In the genomic region with DNA sequence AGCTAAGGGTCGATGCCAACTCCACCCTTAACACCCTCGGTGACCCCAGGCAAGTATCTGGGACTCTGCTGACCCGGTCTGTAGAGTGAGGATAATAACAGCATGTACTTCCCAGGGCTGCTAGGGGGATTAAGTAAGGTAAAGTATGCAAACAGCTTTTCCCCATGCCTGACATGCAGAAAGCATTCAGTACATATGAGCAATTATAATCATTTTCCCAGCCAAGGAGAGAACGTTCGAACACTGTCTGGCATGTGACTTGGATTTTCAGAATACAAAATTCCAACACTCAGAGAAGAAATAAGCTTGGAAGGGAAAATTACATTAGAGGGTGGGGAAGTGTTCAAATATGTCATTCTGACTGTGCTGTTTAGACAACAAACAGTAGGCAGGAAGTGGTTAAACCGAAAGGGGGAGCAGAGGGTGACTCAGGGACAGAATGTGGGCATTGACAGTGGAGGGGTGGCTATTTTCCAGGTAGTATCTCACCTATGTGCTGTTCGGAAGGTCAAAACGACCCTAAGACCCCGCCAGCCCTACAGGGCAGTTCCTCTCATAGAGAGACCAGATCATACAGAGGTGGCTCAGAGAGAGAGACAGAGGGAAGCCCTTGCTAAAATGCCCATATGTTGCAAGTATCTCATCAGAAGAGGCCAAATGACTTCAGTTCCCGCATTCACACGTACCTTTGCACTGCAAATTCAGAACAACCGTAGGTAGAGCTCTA, we compare ENCODE assay signal across 8 cellular contexts. TPM values are rescaled to one million over a fixed set of nuclear protein-coding genes. Genes with fewer than 3 reads are reported as not detected.
A peak's percentile ranks its signal among the peaks of the same experiment; 100 is the strongest.
DNase-seq lines count a peak whose midpoint lies in the region; ATAC-seq and TF ChIP-seq lines count a peak whose summit lies in the region.

No MANE protein-coding gene starts in this region.

- H3K4me3 Mint-ChIP-seq in T-cell (peak overlapping the region; percentile 25 to 61 (median 47)), brain (no peak overlapping the region), osteocyte (ENCODE audit: unreplicated experiment) (no peak overlapping the region)

- peak in 33 of 34 experiments; percentile 13 to 64 (median 38) for DNase-seq in T-cell
- no peak for DNase-seq in osteocyte (ENCODE audit: extremely low spot score, unreplicated experiment)
- DNase-seq in islet precursor cell = no peak
- DNase-seq in middle frontal gyrus (ENCODE audit: extremely low spot score, low spot score) = no peak

- H3K36me3 Mint-ChIP-seq in T-cell (peaks cover 18% of the 10 kb centered on the region), brain (peaks cover 14% of the 10 kb centered on the region), osteocyte (ENCODE audit: unreplicated experiment) (peaks cover 3% of the 10 kb centered on the region)

- POLR2A ChIA-PET in T-cell (lab: Charles Lee) = interaction anchor here (0.6 kb wide), 2 partner anchors 184 to 1776 kb away, joined by 3 read pairs; no protein-coding TSS in a partner anchor

- H3K9me3 Mint-ChIP-seq in T-cell = no peaks in the 10 kb centered on the region
- H3K9me3 Mint-ChIP-seq in brain = no peaks in the 10 kb centered on the region
- no peaks in the 10 kb centered on the region for H3K9me3 Mint-ChIP-seq in osteocyte (ENCODE audit: unreplicated experiment)

- CTCF ChIA-PET in T-cell (lab: Charles Lee) = interaction anchor here in 1 of 2 donors (0.5 to 1.0 kb wide), 2 partner anchors 197 to 298 kb away, joined by 3 to 4 read pairs; no protein-coding TSS in a partner anchor

- TF ChIP-seq CTCF in brain (conservative IDR thresholded peaks at IDR 0.05) (no peak), osteocyte (IDR thresholded peaks at IDR 0.05) (no peak)

- H3K27ac Mint-ChIP-seq in T-cell (peak overlapping the region; percentile 91), brain (peak overlapping the region in 3 of 5 experiments; percentile 21 to 51 (median 44)), osteocyte (ENCODE audit: unreplicated experiment) (peak overlapping the region; percentile 3)

- ATAC-seq in GM18907 (IDR thresholded peaks at IDR 0.05; ENCODE audit: unreplicated experiment) = peak; percentile 82
- ATAC-seq in HG03135 (IDR thresholded peaks at IDR 0.05; ENCODE audit: unreplicated experiment) = peak; percentile 76
- ATAC-seq in T-cell (replicated peaks in 1 of 4) = peak; percentile 94 to 97 (median 96)
- no peak for ATAC-seq in HG02763 (IDR thresholded peaks at IDR 0.05; ENCODE audit: unreplicated experiment)

- peaks cover 26 to 37% (median 33%) of the 10 kb centered on the region in 3 donors for H3K4me1 Mint-ChIP-seq in T-cell
- H3K4me1 Mint-ChIP-seq in brain = peaks cover 5% of the 10 kb centered on the region
- peaks cover 23% of the 10 kb centered on the region for H3K4me1 Mint-ChIP-seq in osteocyte (ENCODE audit: unreplicated experiment)

- H3K27me3 Mint-ChIP-seq in T-cell (no peaks in the 10 kb centered on the region), brain (no peaks in the 10 kb centered on the region), osteocyte (ENCODE audit: unreplicated experiment) (no peaks in the 10 kb centered on the region)

RNA-seq across cellular contexts. Expression of a gene that starts 14.9 kb away (rescaled TPM):
- total RNA-seq in T-cell (1 to 10 TPM; 1.2 to 2.1 (median 1.8) TPM), osteocyte (0.52 and 0.75 TPM in 2 replicates)
- 4.1 TPM for polyA plus RNA-seq in brain (ENCODE audit: insufficient read depth, low read depth, low replicate concordance)

RNA-seq across cellular contexts. Expression of a gene that starts 31.6 kb away (rescaled TPM):
- total RNA-seq in T-cell (10 to 100 TPM; 13.7 to 34.5 (median 19.9) TPM), osteocyte (7.9 and 8.2 TPM in 2 replicates)
- polyA plus RNA-seq in brain (ENCODE audit: insufficient read depth, low read depth, low replicate concordance) = 4.7 TPM

RNA-seq across cellular contexts. Expression of a gene that starts 52.8 kb away (rescaled TPM):
- total RNA-seq in T-cell (10 to 100 TPM; 38.3 to 51.1 (median 42.0) TPM), osteocyte (49.2 and 51.8 TPM in 2 replicates)
- 55.3 TPM for polyA plus RNA-seq in brain (ENCODE audit: insufficient read depth, low read depth, low replicate concordance)

Comparison
In these comparisons a context has a peak if more than half of its experiments do, and no peak if none do; other contexts are left out.
1. DNase-seq: peak in T-cell (33 of 34); none in osteocyte (single experiment), islet precursor cell (single experiment) and middle frontal gyrus (single experiment).
2. H3K27ac Mint-ChIP-seq: peak in every context shown above with its lines; median percentile 91 in T-cell; 44 in brain; 3 in osteocyte.
3. H3K4me3 Mint-ChIP-seq: peak in T-cell (3 of 3); none in brain (0 of 5) and osteocyte (single experiment).